In the genomic region with DNA sequence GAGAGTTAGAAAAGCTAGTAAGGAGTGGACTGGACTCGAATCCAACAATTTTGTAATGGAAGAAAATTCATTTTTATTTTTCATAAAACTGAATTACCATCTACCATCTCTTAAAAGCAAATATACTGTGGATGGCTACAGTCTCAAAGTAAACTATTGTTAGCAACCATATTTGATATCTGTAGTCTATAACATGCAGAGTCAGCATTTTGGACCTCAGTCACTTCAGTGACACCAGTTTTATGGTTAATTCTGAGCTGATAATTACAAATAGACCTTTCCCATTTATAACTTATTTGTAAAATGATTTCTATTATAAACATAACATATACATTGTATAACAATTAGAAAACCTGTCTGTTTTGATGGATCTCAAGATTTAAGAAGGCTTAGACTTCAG, we compare ENCODE assay signal across 1 cellular context.
TF ChIP-seq lines count a peak whose summit lies in the region.

No MANE protein-coding gene starts in this region.

TF ChIP-seq in GM12878, 131 proteins besides CTCF, POLR2A, EP300 and RAD21:
- no peak for TF ChIP-seq BACH1 (IDR thresholded peaks at IDR 0.05; ENCODE audit: borderline replicate concordance)
- TF ChIP-seq ASH2L (IDR thresholded peaks at IDR 0.05; ENCODE audit: borderline replicate concordance, low read depth), result no peak
- no peak for TF ChIP-seq POLR2AphosphoS5 (IDR thresholded peaks at IDR 0.05; ENCODE audit: low read length)
- TF ChIP-seq ZNF24 (IDR thresholded peaks at IDR 0.05), result no peak
- no peak for TF ChIP-seq TARDBP (IDR thresholded peaks at IDR 0.05; ENCODE audit: borderline replicate concordance)
